ENCODE assay signal across 9 cellular contexts in genomic region chr1:64006276-64007051, GRCh38.
DNase-seq lines count a peak whose midpoint lies in the region; ATAC-seq and TF ChIP-seq lines count a peak whose summit lies in the region.
"Had no signal": no experiment of that assay in that cellular context is flagged by ENCODE, and none has a peak within 500 bp of the region (broad histone marks: within the 10 kb centered on the region; RNA-seq: fewer than 3 reads in every experiment).

No MANE protein-coding gene starts in this region.

- 0% methylated on average over 1 of the region's 8 CpGs; no CpG with 5 or more reads in 1 of the 2 experiments for WGBS in IMR-90 (ENCODE audit: extremely low coverage in 2 of 2, insufficient read length in 1 of 2), 2 experiments

- H3K4me3 Mint-ChIP-seq in CD4-positive, alpha-beta memory T cell: no peak overlapping the region
- H3K4me3 Mint-ChIP-seq: natural killer cell treated with Interleukin-12 subunit alpha and Interleukin-12 subunit beta and Interleukin-15 and Interleukin-18, amount 100 ng/mL, for 72 hours had no signal

- H4K5ac ChIP-seq in IMR-90 (ENCODE audit: low read depth, low read length): no peak overlapping the region

- peaks cover 0 to 7% (median under 1%) of the 10 kb centered on the region in 8 donors for H3K9me3 Mint-ChIP-seq in CD4-positive, alpha-beta memory T cell
- H3K9me3 Mint-ChIP-seq: natural killer cell treated with Interleukin-12 subunit alpha and Interleukin-12 subunit beta and Interleukin-15 and Interleukin-18, amount 100 ng/mL, for 72 hours had no signal

- H3K9ac ChIP-seq in BLaER1 treated with 17β-estradiol and CSF1 and Interleukin-3, amounts not matched to agents 10 nM and 100 nM: no peak overlapping the region
- H3K9ac ChIP-seq in IMR-90 (ENCODE audit: low read depth, low read length): no peak overlapping the region

- intact Hi-C loops in IMR-90 (cut with micrococcal nuclease) (no loop called here), lower lobe of right lung (cut with DNase I) (no loop called here)
- intact Hi-C loops in CD4-positive, alpha-beta memory T cell (cut with micrococcal nuclease): no loop called here

- dilution Hi-C loops in IMR-90 (cut with HindIII; ENCODE audit: low sequenced_read_pairs, unreplicated experiment): no loop called here

- no peak for TF ChIP-seq POLR2A in IMR-90 (IDR thresholded peaks at IDR 0.05; ENCODE audit: low read depth, low read length)

- ATAC-seq in IMR-90 (ENCODE audit: low read depth): peak; percentile 70
- peak; percentile 68 to 89 for ATAC-seq in lower lobe of right lung
- no peak for ATAC-seq in HG03175 (IDR thresholded peaks at IDR 0.05; ENCODE audit: unreplicated experiment)

- no peak overlapping the region for H3K4me3 ChIP-seq in BLaER1 treated with 17β-estradiol and CSF1 and Interleukin-3, amounts not matched to agents 10 nM and 100 nM
- H3K4me3 ChIP-seq in IMR-90 (ENCODE audit: insufficient read depth, low read depth, low read length): no peak overlapping the region
- no peak overlapping the region for H3K4me3 ChIP-seq in lower lobe of right lung
- H3K4me3 ChIP-seq in CD4-positive, alpha-beta memory T cell (ENCODE audit: low read length in 2 of 2): no peak overlapping the region

- peak overlapping the region in 7 of 11 experiments; percentile 10 to 66 (median 49); a peak in 13 of 22 replicates for H3K4me2 ChIP-seq in BLaER1 treated with 17β-estradiol and CSF1 and Interleukin-3, amounts not matched to agents 10 nM and 100 nM
- peak overlapping the region; percentile 46; the same call in 1 of the 2 replicates for H3K4me2 ChIP-seq in IMR-90 (ENCODE audit: low read depth, low read length)

- H3K27me3 Mint-ChIP-seq in CD4-positive, alpha-beta memory T cell: peaks cover 3 to 7% of the 10 kb centered on the region in 2 donors

- H2AK5ac ChIP-seq in IMR-90 (ENCODE audit: low read depth, low read length): no peak overlapping the region; the same call in 1 of the 2 replicates

- H3K36me3 Mint-ChIP-seq in CD4-positive, alpha-beta memory T cell: no peaks in the 10 kb centered on the region
- H3K36me3 Mint-ChIP-seq: natural killer cell treated with Interleukin-12 subunit alpha and Interleukin-12 subunit beta and Interleukin-15 and Interleukin-18, amount 100 ng/mL, for 72 hours had no signal

- H3K79me1 ChIP-seq in IMR-90 (ENCODE audit: low read depth in 1 of 2, low read length in 2 of 2): no peaks in the 10 kb centered on the region; a peak in 1 of 4 replicates

- H4K8ac ChIP-seq in IMR-90 (ENCODE audit: low read depth in 2 of 2, low read length in 2 of 2): no peak overlapping the region

- H3K27ac ChIP-seq in BLaER1 treated with 17β-estradiol and CSF1 and Interleukin-3, amounts not matched to agents 10 nM and 100 nM: peak overlapping the region in 2 of 11 experiments; percentile 22 to 43; a peak in 4 of 22 replicates
- no peak overlapping the region for H3K27ac ChIP-seq in IMR-90 (ENCODE audit: insufficient read depth, low read length)
- H3K27ac ChIP-seq in lower lobe of right lung: no peak overlapping the region
- no peak overlapping the region for H3K27ac ChIP-seq in CD4-positive, alpha-beta memory T cell (ENCODE audit: low read depth, low read length)

- H3K4ac ChIP-seq in IMR-90 (ENCODE audit: low read depth, low read length): no peak overlapping the region; the same call in 1 of the 2 replicates

- DNase-seq in IMR-90 (peak; percentile 80), amniotic stem cell (lab: John Stamatoyannopoulos, UW) (peak; percentile 23), lower lobe of right lung (no peak), SK-N-DZ (ENCODE audit: low spot score) (no peak), NCI-H1417 treated with DMSO at 0.1 percent for 48 hours (lab: John Stamatoyannopoulos, UW) (no peak)
- DNase-seq in CD4-positive, alpha-beta memory T cell: no peak

- no peaks in the 10 kb centered on the region for H3K9me3 ChIP-seq in BLaER1 treated with 17β-estradiol and CSF1 and Interleukin-3, amounts not matched to agents 10 nM and 100 nM (replicated peaks in 1 of 11)
- H3K9me3 ChIP-seq in IMR-90 (ENCODE audit: control insufficient read depth, insufficient read depth, low read length) (no peaks in the 10 kb centered on the region), lower lobe of right lung (no peaks in the 10 kb centered on the region)
- no peaks in the 10 kb centered on the region for H3K9me3 ChIP-seq in CD4-positive, alpha-beta memory T cell (ENCODE audit: control insufficient read depth in 1 of 2, low read length in 2 of 2)

- peaks cover 6 to 15% (median 9%) of the 10 kb centered on the region in 10 experiments; a peak in 14 of 20 replicates for H3K4me1 ChIP-seq in BLaER1 treated with 17β-estradiol and CSF1 and Interleukin-3, amounts not matched to agents 10 nM and 100 nM
- H3K4me1 ChIP-seq in IMR-90 (ENCODE audit: control insufficient read depth, insufficient read depth, low read length) (peaks cover 10% of the 10 kb centered on the region), lower lobe of right lung (peaks cover 9% of the 10 kb centered on the region)
- H3K4me1 ChIP-seq in CD4-positive, alpha-beta memory T cell (ENCODE audit: insufficient read depth, low read length): no peaks in the 10 kb centered on the region

- no peak overlapping the region for H3K27ac Mint-ChIP-seq in CD4-positive, alpha-beta memory T cell
- H3K27ac Mint-ChIP-seq: natural killer cell treated with Interleukin-12 subunit alpha and Interleukin-12 subunit beta and Interleukin-15 and Interleukin-18, amount 100 ng/mL, for 72 hours had no signal

- no peak overlapping the region for H3K18ac ChIP-seq in IMR-90 (ENCODE audit: low read depth, low read length)

- no peak overlapping the region; the same call in 1 of the 2 replicates for H2BK20ac ChIP-seq in IMR-90 (ENCODE audit: low read depth, low read length)

- H3K4me1 Mint-ChIP-seq in CD4-positive, alpha-beta memory T cell: no peaks in the 10 kb centered on the region

- TF ChIP-seq RAD21 in IMR-90 (IDR thresholded peaks at IDR 0.05; ENCODE audit: low read length): no peak

- no peak for TF ChIP-seq CTCF in IMR-90 (conservative IDR thresholded peaks at IDR 0.05; ENCODE audit: low read depth, low read length)
- TF ChIP-seq CTCF in lower lobe of right lung (IDR thresholded peaks at IDR 0.05): no peak

- in situ Hi-C loops in IMR-90 (cut with MboI; ENCODE audit: low sequenced_read_pairs): no loop called here

- H2AK9ac ChIP-seq in IMR-90 (replicated peaks; ENCODE audit: low read depth, low read length, poor library complexity): no peak overlapping the region

- no peak overlapping the region for H2BK15ac ChIP-seq in IMR-90 (ENCODE audit: low read depth, low read length)

- H3K36me3 ChIP-seq in BLaER1 treated with 17β-estradiol and CSF1 and Interleukin-3, amounts not matched to agents 10 nM and 100 nM: no peaks in the 10 kb centered on the region
- H3K36me3 ChIP-seq in IMR-90 (ENCODE audit: control insufficient read depth, insufficient read depth, low read length) (no peaks in the 10 kb centered on the region), lower lobe of right lung (no peaks in the 10 kb centered on the region)
- H3K36me3 ChIP-seq in CD4-positive, alpha-beta memory T cell (ENCODE audit: insufficient read depth, low read length): no peaks in the 10 kb centered on the region

- H2BK120ac ChIP-seq in IMR-90 (ENCODE audit: low read depth, low read length): 0 out of 2 replicates have a peak overlapping the region, but pooled peaks have one; percentile 22

- H3K27me3 ChIP-seq in BLaER1 treated with 17β-estradiol and CSF1 and Interleukin-3, amounts not matched to agents 10 nM and 100 nM: no peaks in the 10 kb centered on the region
- H3K27me3 ChIP-seq in IMR-90 (ENCODE audit: control insufficient read depth, insufficient read depth, low read length) (no peaks in the 10 kb centered on the region), lower lobe of right lung (ENCODE audit: low read depth) (no peaks in the 10 kb centered on the region)
- H3K27me3 ChIP-seq in CD4-positive, alpha-beta memory T cell (ENCODE audit: insufficient read depth, low read length): no peaks in the 10 kb centered on the region

- no peak overlapping the region for H3K23ac ChIP-seq in IMR-90 (ENCODE audit: low read depth, low read length)

- H3K9me1 ChIP-seq in IMR-90 (ENCODE audit: insufficient read depth, low read length): no peaks in the 10 kb centered on the region; the same call in 1 of the 2 replicates

- BruUV-seq in IMR-90 (replicated peaks; lab: Mats Ljungman, UMichigan): no TSS peak

- H4K20me1 ChIP-seq in BLaER1 treated with 17β-estradiol and CSF1 and Interleukin-3, amounts not matched to agents 10 nM and 100 nM: no peaks in the 10 kb centered on the region
- no peaks in the 10 kb centered on the region for H4K20me1 ChIP-seq in IMR-90 (ENCODE audit: insufficient read depth, low read length)

- H3K56ac ChIP-seq in IMR-90 (ENCODE audit: extremely low read depth, insufficient read depth, low read length): no peak overlapping the region

- no peak overlapping the region for H2BK5ac ChIP-seq in IMR-90 (ENCODE audit: low read depth, low read length, poor library complexity, severe bottlenecking)

- CTCF ChIA-PET in IMR-90 (lab: Yijun Ruan, JAX): no interaction called here
- CTCF ChIA-PET in CD4-positive, alpha-beta memory T cell (lab: Charles Lee; ENCODE audit: partially characterized antibody): no interaction called here

- H3K14ac ChIP-seq in IMR-90 (replicated peaks; ENCODE audit: low read depth, low read length): peak overlapping the region; percentile 40; the same call in 1 of the 2 replicates

- H2AFZ ChIP-seq in IMR-90 (replicated peaks; ENCODE audit: low read length, poor library complexity): no peak overlapping the region

- POLR2A ChIA-PET in IMR-90 (lab: Charles Lee; ENCODE audit: unreplicated experiment): interaction anchor here (0.7 kb wide), 1 partner anchor 11 kb away, joined by 4 read pairs; no protein-coding TSS in a partner anchor
- POLR2A ChIA-PET in CD4-positive, alpha-beta memory T cell (lab: Charles Lee; ENCODE audit: partially characterized antibody): no interaction called here

- peak overlapping the region; percentile 28; the same call in 1 of the 2 replicates for H4K91ac ChIP-seq in IMR-90 (ENCODE audit: insufficient read depth, low read depth, low read length)

TF ChIP-seq in IMR-90, 13 proteins besides CTCF, POLR2A, EP300 and RAD21:
- TF ChIP-seq USF2 (IDR thresholded peaks at IDR 0.05; ENCODE audit: low read depth, low read length) (peak; percentile 54; the same call in 1 of the 2 replicates), FOS (IDR thresholded peaks at IDR 0.05; ENCODE audit: low read depth, low read length) (no peak), CHD1 (IDR thresholded peaks at IDR 0.05; ENCODE audit: low read depth, low read length) (no peak), CEBPB (IDR thresholded peaks at IDR 0.05; ENCODE audit: low read depth, low read length) (peak; percentile 41; the same call in 1 of the 2 replicates)

Comparison
In these comparisons a context has a peak if more than half of its experiments do, and no peak if none do; other contexts are left out.
1. DNase-seq: peak in IMR-90 (single experiment) and amniotic stem cell (single experiment); none in lower lobe of right lung (single experiment), SK-N-DZ (single experiment), CD4-positive, alpha-beta memory T cell (0 of 5) and NCI-H1417 treated with DMSO at 0.1 percent for 48 hours (single experiment).